11 cellular contexts compared by ENCODE assay signal in genomic region chr16:82630688-82631087, GRCh38. TPM values are rescaled to one million over a fixed set of nuclear protein-coding genes. Genes with fewer than 3 reads are reported as not detected.
DNase-seq lines count a peak whose midpoint lies in the region; ATAC-seq and TF ChIP-seq lines count a peak whose summit lies in the region.
"Had no signal": no experiment of that assay in that cellular context is flagged by ENCODE, and none has a peak within 500 bp of the region (broad histone marks: within the 10 kb centered on the region; RNA-seq: fewer than 3 reads in every experiment).

No MANE protein-coding gene starts in this region.

- H3K9ac ChIP-seq in PC-3 (ENCODE audit: low read length), result no peak overlapping the region
- peak overlapping the region; percentile 94 for H3K9ac ChIP-seq in skeletal muscle satellite cell (ENCODE audit: low read depth, low read length)

- no peaks in the 10 kb centered on the region for H4K20me1 ChIP-seq in PC-3 (ENCODE audit: low read length)

- no peaks in the 10 kb centered on the region for H3K36me3 ChIP-seq in PC-3 (ENCODE audit: low read depth, low read length)
- H3K36me3 ChIP-seq in skeletal muscle satellite cell (ENCODE audit: insufficient read depth, low read length), result no peaks in the 10 kb centered on the region

- CTCF ChIA-PET in PC-3 (lab: Charles Lee), result interaction anchor here (0.7 kb wide), 1 partner anchor 51 kb away, joined by 4 read pairs; no protein-coding TSS in a partner anchor

- H3K4me3 ChIP-seq in PC-3 (ENCODE audit: low read length), result no peak overlapping the region
- peak overlapping the region; percentile 93 for H3K4me3 ChIP-seq in skeletal muscle satellite cell (ENCODE audit: low read length)

- no TSS peak for BruUV-seq in PC-3 (replicated peaks; lab: Mats Ljungman, UMichigan)

- H3K27me3 ChIP-seq in PC-3 (ENCODE audit: low read length) (no peaks in the 10 kb centered on the region), skeletal muscle satellite cell (ENCODE audit: control insufficient read depth, insufficient read depth, low read length) (no peaks in the 10 kb centered on the region)

- H3K4me1 ChIP-seq in PC-3 (ENCODE audit: insufficient read depth, low read length), result peaks cover 47% of the 10 kb centered on the region
- peaks cover 77% of the 10 kb centered on the region for H3K4me1 ChIP-seq in skeletal muscle satellite cell (ENCODE audit: control insufficient read depth, insufficient read depth, low read length)

- H3K4me2 ChIP-seq in PC-3 (ENCODE audit: low read length), result peak overlapping the region; percentile 84
- H3K4me2 ChIP-seq in skeletal muscle satellite cell (ENCODE audit: low read length), result peak overlapping the region; percentile 98

- DNase-seq in DMS53 (lab: John Stamatoyannopoulos, UW), result peak; percentile 9
- DNase-seq in DMS53 treated with DMSO at 0.1 percent for 48 hours (lab: John Stamatoyannopoulos, UW; ENCODE audit: unreplicated experiment), result no peak
- peak; percentile 35 for DNase-seq in PC-3
- DNase-seq in epithelial cell of prostate (ENCODE audit: low read depth, low spot score), result no peak
- no peak for DNase-seq in medulla oblongata (ENCODE audit: extremely low spot score)
- DNase-seq in Ammon's horn (ENCODE audit: low spot score), result no peak
- DNase-seq: 8988T, NCI-H1436, SHP77 treated with DMSO at 0.1 percent for 48 hours had no signal

- no peaks in the 10 kb centered on the region for H3K9me2 ChIP-seq in PC-3 (replicated peaks; ENCODE audit: low read length)

- ATAC-seq in PC-3 (no peak), HG02610 (IDR thresholded peaks at IDR 0.05; ENCODE audit: unreplicated experiment) (no peak)

- no peaks in the 10 kb centered on the region for H3K79me2 ChIP-seq in PC-3 (ENCODE audit: low read length)

- intact Hi-C loops in PC-3 (cut with micrococcal nuclease), result loop anchor here (1.0 kb wide), 1 partner anchor 9 kb away; no protein-coding TSS in a partner anchor

- POLR2A ChIA-PET in PC-3 (lab: Charles Lee; ENCODE audit: unreplicated experiment), result no interaction called here

- no peak overlapping the region for H2AFZ ChIP-seq in PC-3 (ENCODE audit: low read length)

- H3K27ac ChIP-seq in PC-3 (ENCODE audit: low read length), result peak overlapping the region; percentile 82
- H3K27ac ChIP-seq in epithelial cell of prostate, result peak overlapping the region; percentile 95

- no peaks in the 10 kb centered on the region for H3K9me3 ChIP-seq in PC-3 (ENCODE audit: low read length)
- no peaks in the 10 kb centered on the region for H3K9me3 ChIP-seq in skeletal muscle satellite cell (replicated peaks; ENCODE audit: low read length)

- TF ChIP-seq CTCF in PC-3 (conservative IDR thresholded peaks at IDR 0.05; ENCODE audit: low read depth, low read length), result peak; percentile 40

- H3F3A ChIP-seq in PC-3 (ENCODE audit: low read length, unreplicated experiment), result no peaks in the 10 kb centered on the region

RNA-seq across cellular contexts. Expression of gene CDH13, which starts 3.9 kb away (rescaled TPM):
- 0.36 TPM in 1 of 2 replicates, not detected in the other for total RNA-seq in PC-3 (2014; rRNA removed)
- 26.2 and 26.6 TPM in 2 replicates for total RNA-seq in skeletal muscle satellite cell (2012; rRNA removed)

Comparison
In these comparisons a context has a peak if more than half of its experiments do, and no peak if none do; other contexts are left out.
1. DNase-seq: peak in DMS53 (single experiment) and PC-3 (single experiment); none in DMS53 treated with DMSO at 0.1 percent for 48 hours (single experiment), epithelial cell of prostate (single experiment), medulla oblongata (single experiment) and Ammon's horn (single experiment).